In genomic region chr1:211588711-211589110, GRCh38 we compare ENCODE assay signal across 17 cellular contexts. TPM values are rescaled to one million over a fixed set of nuclear protein-coding genes. Genes with fewer than 3 reads are reported as not detected.
DNase-seq lines count a peak whose midpoint lies in the region; ATAC-seq, FAIRE-seq and TF ChIP-seq lines count a peak whose summit lies in the region.
"Had no signal": no experiment of that assay in that cellular context is flagged by ENCODE, and none has a peak within 500 bp of the region (broad histone marks: within the 10 kb centered on the region; RNA-seq: fewer than 3 reads in every experiment).

No MANE protein-coding gene starts in this region.

- TF ChIP-seq CTCF in keratinocyte (optimal IDR thresholded peaks at IDR 0.05 in 1 of 3, IDR thresholded peaks at IDR 0.05 in 1 of 3, conservative IDR thresholded peaks at IDR 0.05 in 1 of 3; ENCODE audit: extremely low read depth in 1 of 3, insufficient read depth in 2 of 3, low read length in 3 of 3), result no peak
- no peak for TF ChIP-seq CTCF in kidney (IDR thresholded peaks at IDR 0.05; ENCODE audit: borderline replicate concordance, extremely low read depth, insufficient read depth)
- no peak for TF ChIP-seq CTCF in vagina (IDR thresholded peaks at IDR 0.05)

- TF ChIP-seq POLR2A in vagina (IDR thresholded peaks at IDR 0.05), result no peak

- dilution Hi-C loops in keratinocyte (cut with MboI; ENCODE audit: extremely low pct_ligation_motif_present, low sequenced_read_pairs), result no loop called here

- no peak overlapping the region for H3K4me2 ChIP-seq in keratinocyte (ENCODE audit: control insufficient read depth, extremely low read depth, insufficient read depth, low read depth, low read length)

- no peaks in the 10 kb centered on the region for H3K79me2 ChIP-seq in keratinocyte (ENCODE audit: control insufficient read depth, insufficient read depth, low read length)

- intact Hi-C loops in kidney (cut with DNase I) (no loop called here), vagina (cut with DNase I) (no loop called here)

- no peak overlapping the region for H3K9ac ChIP-seq in keratinocyte (ENCODE audit: control insufficient read depth, extremely low read depth, insufficient read depth, low read length)
- no peak overlapping the region for H3K9ac ChIP-seq in kidney (ENCODE audit: low read length in 2 of 2)

- no peaks in the 10 kb centered on the region for H3K9me1 ChIP-seq in keratinocyte (ENCODE audit: control insufficient read depth, extremely low read depth, insufficient read depth, low read length)

- peaks cover 18% of the 10 kb centered on the region for H3K4me1 ChIP-seq in keratinocyte (ENCODE audit: control insufficient read depth, extremely low read depth, insufficient read depth, low read length)
- H3K4me1 ChIP-seq in kidney (ENCODE audit: control insufficient read depth in 1 of 2, insufficient read depth in 1 of 2, low read depth in 1 of 2, low read length in 2 of 2), result no peaks in the 10 kb centered on the region
- peaks cover 10% of the 10 kb centered on the region for H3K4me1 ChIP-seq in vagina

- H3K4me3 ChIP-seq in keratinocyte (ENCODE audit: control insufficient read depth in 2 of 3, extremely low read depth in 1 of 3, insufficient read depth in 2 of 3, low read depth in 1 of 3, low read length in 3 of 3) (no peak overlapping the region), kidney (ENCODE audit: low read length in 2 of 2) (no peak overlapping the region), vagina (no peak overlapping the region)

- H3K9me3 ChIP-seq in keratinocyte (ENCODE audit: control insufficient read depth, low read depth, low read length), result no peaks in the 10 kb centered on the region
- H3K9me3 ChIP-seq in kidney (ENCODE audit: control insufficient read depth in 1 of 2, low read length in 2 of 2), result no peaks in the 10 kb centered on the region
- no peaks in the 10 kb centered on the region for H3K9me3 ChIP-seq in vagina

- H2AFZ ChIP-seq in keratinocyte (ENCODE audit: control insufficient read depth, low read length), result no peak overlapping the region

- peak overlapping the region; percentile 8 for H3K27ac ChIP-seq in epithelial cell of prostate
- H3K27ac ChIP-seq in keratinocyte (ENCODE audit: control insufficient read depth, insufficient read depth, low read length), result peak overlapping the region; percentile 23
- no peak overlapping the region for H3K27ac ChIP-seq in kidney (ENCODE audit: low read depth in 2 of 2, low read length in 2 of 2)
- H3K27ac ChIP-seq in vagina, result no peak overlapping the region
- H3K27ac ChIP-seq: C4-2B had no signal

- FAIRE-seq in keratinocyte (lab: Jason Lieb, UNC) (peak; percentile 62), kidney (lab: Jason Lieb, UNC) (no peak)
- FAIRE-seq: GM12892, GM18507, H54, HepG2 had no signal

- H4K20me1 ChIP-seq in keratinocyte (ENCODE audit: control insufficient read depth, extremely low read depth, insufficient read depth, low read length), result no peaks in the 10 kb centered on the region

- no peak for ATAC-seq in GM21381 (IDR thresholded peaks at IDR 0.05; ENCODE audit: unreplicated experiment)
- ATAC-seq: HepG2 had no signal

- H3K27me3 ChIP-seq in keratinocyte (ENCODE audit: control insufficient read depth, extremely low read depth, insufficient read depth, low read length) (no peaks in the 10 kb centered on the region), vagina (no peaks in the 10 kb centered on the region)

- H3K36me3 ChIP-seq in keratinocyte (ENCODE audit: control insufficient read depth in 2 of 2, extremely low read depth in 1 of 2, insufficient read depth in 2 of 2, low read length in 2 of 2) (no peaks in the 10 kb centered on the region), kidney (ENCODE audit: control insufficient read depth in 1 of 2, insufficient read depth in 2 of 2, low read length in 2 of 2) (no peaks in the 10 kb centered on the region), vagina (no peaks in the 10 kb centered on the region)

- peak; percentile 80 for DNase-seq in COLO829 (ENCODE audit: low spot score)
- peak; percentile 81 for DNase-seq in SK-MEL-5 (ENCODE audit: low read depth, low spot score)
- DNase-seq in epithelial cell of prostate (ENCODE audit: low read depth, low spot score), result peak; percentile 41
- DNase-seq in keratinocyte (ENCODE audit: low read depth, low spot score), result no peak
- DNase-seq in kidney, result no peak
- no peak for DNase-seq in vagina (ENCODE audit: extremely low spot score in 2 of 2)
- DNase-seq: CD4-positive, alpha-beta T cell; DMS79; GDM1; HCEC 1CT; KBM-7 had no signal

- in situ Hi-C loops in SK-MEL-5 (cut with HindIII; ENCODE audit: low pct_unique_long_range_greater_than_20kb, low sequenced_read_pairs), result no loop called here

RNA-seq across cellular contexts. Expression of gene SLC30A1, which starts 9.8 kb away (rescaled TPM):
- 28.2 and 28.8 TPM in 2 replicates for total RNA-seq in SK-MEL-5 (2014; rRNA removed; shearing (Covaris generic))
- polyA plus RNA-seq in SK-MEL-5 (2015; cell fraction: cytosol; rRNA removed), result 18.2 and 23.1 TPM in 2 replicates
- 18.4 and 20.8 TPM in 2 replicates for polyA plus RNA-seq in SK-MEL-5 (2015; cell fraction: nucleus; rRNA removed)
- polyA plus RNA-seq in keratinocyte, result 11.8 to 17.2 TPM (median 12.4 TPM) in 3 replicates
- polyA plus RNA-seq in keratinocyte (2011; ENCODE audit: low read depth), result 18.5 TPM
- 5.4 and 10.8 TPM in 2 replicates for polyA plus RNA-seq in keratinocyte (2011; cell fraction: cytosol; rRNA removed)
- polyA plus RNA-seq in keratinocyte (2011; cell fraction: nucleus; rRNA removed), result 16.8 and 26.0 TPM in 2 replicates
- 20.3 and 34.7 TPM in 2 replicates for polyA plus RNA-seq in keratinocyte (2012; ENCODE audit: low replicate concordance)
- polyA minus RNA-seq in keratinocyte, result 5.9 to 26.5 TPM (median 16.6 TPM) in 3 replicates
- 23.6 TPM for polyA minus RNA-seq in keratinocyte (2011; cell fraction: cytosol; rRNA and poly(A)+ RNA removed)
- 52.2 and 72.0 TPM in 2 replicates for polyA minus RNA-seq in keratinocyte (2011; cell fraction: nucleus; rRNA and poly(A)+ RNA removed)
- 37.7 TPM for total RNA-seq in kidney
- 8.2 TPM for polyA plus RNA-seq in kidney (ENCODE audit: insufficient read depth, low read depth, low replicate concordance)
- 19.2 TPM for total RNA-seq in vagina

Comparison
In these comparisons a context has a peak if more than half of its experiments do, and no peak if none do; other contexts are left out.
1. DNase-seq: peak in COLO829 (single experiment), SK-MEL-5 (single experiment) and epithelial cell of prostate (single experiment); none in keratinocyte (single experiment), kidney (single experiment) and vagina (0 of 2).
2. H3K27ac ChIP-seq: peak in epithelial cell of prostate (single experiment) and keratinocyte (single experiment); none in kidney (0 of 2) and vagina (single experiment).